Comparison of ENCODE assay signal across 1 cellular context in the genomic region with DNA sequence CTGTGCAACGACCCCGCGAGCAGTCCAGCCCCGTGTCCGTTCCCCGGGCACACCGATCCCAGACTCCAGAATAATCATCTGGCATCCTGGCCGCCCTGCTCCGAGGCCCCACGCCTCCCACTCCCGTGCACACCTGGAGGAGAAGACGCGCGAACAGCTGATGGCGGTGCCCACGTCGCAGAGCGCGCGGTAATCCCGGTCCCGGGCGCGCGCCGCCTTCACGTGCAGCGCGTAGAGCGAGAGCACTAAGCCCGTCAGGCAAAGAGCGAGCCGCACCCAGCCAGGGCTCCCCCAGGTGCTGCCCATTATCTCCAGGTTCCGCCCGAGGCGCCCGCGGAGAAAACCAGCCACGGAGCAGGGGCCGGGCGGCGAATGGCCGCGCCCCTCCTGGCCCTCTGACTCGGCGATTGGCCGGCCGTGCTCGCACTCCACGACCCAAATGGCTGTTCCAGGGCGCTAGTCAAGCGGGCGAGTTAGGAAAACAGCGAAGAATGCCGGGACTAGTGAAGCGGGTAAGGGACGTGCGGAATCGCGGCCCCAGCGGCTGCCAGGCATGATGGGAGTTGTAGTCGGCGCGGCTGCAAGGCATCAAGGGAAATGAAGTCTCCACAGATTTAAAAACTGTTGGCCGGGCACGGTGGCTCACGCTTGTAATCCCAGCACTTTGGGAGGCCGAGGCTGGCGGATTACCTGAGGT.
A peak's percentile ranks its signal among the peaks of the same experiment; 100 is the strongest.
TF ChIP-seq lines count a peak whose summit lies in the region.

A gene (minus strand): TSS at position 374 of the 697 bp plus-strand sequence. CDS start 68 bp downstream, at position 306.

TF ChIP-seq in K562, 482 proteins besides CTCF, POLR2A, EP300 and RAD21 (continued from another document and continues in another):
- no peak for TF ChIP-seq ZNF586 (CRISPR knock-in tag; conservative IDR thresholded peaks at IDR 0.05)
- TF ChIP-seq BCOR (IDR thresholded peaks at IDR 0.05) = no peak; the same call in 1 of the 2 replicates
- no peak for TF ChIP-seq THRAP3 (IDR thresholded peaks at IDR 0.05; ENCODE audit: borderline replicate concordance)
- peak; percentile 88 for TF ChIP-seq BHLHE40 (IDR thresholded peaks at IDR 0.05; ENCODE audit: low read length)
- no peak for TF ChIP-seq PHB (CRISPR knock-in tag; IDR thresholded peaks at IDR 0.05)
- TF ChIP-seq YBX1 (IDR thresholded peaks at IDR 0.05) = no peak
- TF ChIP-seq, protein P1, sequence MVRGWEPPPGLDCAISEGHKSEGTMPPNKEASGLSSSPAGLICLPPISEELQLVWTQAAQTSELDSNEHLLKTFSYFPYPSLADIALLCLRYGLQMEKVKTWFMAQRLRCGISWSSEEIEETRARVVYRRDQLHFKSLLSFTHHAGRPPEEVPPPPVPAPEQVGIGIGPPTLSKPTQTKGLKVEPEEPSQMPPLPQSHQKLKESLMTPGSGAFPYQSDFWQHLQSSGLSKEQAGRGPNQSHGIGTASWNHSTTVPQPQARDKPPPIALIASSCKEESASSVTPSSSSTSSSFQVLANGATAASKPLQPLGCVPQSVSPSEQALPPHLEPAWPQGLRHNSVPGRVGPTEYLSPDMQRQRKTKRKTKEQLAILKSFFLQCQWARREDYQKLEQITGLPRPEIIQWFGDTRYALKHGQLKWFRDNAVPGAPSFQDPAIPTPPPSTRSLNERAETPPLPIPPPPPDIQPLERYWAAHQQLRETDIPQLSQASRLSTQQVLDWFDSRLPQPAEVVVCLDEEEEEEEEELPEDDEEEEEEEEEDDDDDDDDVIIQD (CRISPR knock-in tag; IDR thresholded peaks at IDR 0.05) = no peak
- no peak for TF ChIP-seq CEBPB (tag; IDR thresholded peaks at IDR 0.05)
- TF ChIP-seq HMG20A (CRISPR knock-in tag; conservative IDR thresholded peaks at IDR 0.05) = no peak
- no peak for TF ChIP-seq ZBTB17 (CRISPR knock-in tag; IDR thresholded peaks at IDR 0.05)
- TF ChIP-seq FUS (optimal IDR thresholded peaks at IDR 0.05; ENCODE audit: low read depth, low read length) = no peak
- TF ChIP-seq, protein P2, sequence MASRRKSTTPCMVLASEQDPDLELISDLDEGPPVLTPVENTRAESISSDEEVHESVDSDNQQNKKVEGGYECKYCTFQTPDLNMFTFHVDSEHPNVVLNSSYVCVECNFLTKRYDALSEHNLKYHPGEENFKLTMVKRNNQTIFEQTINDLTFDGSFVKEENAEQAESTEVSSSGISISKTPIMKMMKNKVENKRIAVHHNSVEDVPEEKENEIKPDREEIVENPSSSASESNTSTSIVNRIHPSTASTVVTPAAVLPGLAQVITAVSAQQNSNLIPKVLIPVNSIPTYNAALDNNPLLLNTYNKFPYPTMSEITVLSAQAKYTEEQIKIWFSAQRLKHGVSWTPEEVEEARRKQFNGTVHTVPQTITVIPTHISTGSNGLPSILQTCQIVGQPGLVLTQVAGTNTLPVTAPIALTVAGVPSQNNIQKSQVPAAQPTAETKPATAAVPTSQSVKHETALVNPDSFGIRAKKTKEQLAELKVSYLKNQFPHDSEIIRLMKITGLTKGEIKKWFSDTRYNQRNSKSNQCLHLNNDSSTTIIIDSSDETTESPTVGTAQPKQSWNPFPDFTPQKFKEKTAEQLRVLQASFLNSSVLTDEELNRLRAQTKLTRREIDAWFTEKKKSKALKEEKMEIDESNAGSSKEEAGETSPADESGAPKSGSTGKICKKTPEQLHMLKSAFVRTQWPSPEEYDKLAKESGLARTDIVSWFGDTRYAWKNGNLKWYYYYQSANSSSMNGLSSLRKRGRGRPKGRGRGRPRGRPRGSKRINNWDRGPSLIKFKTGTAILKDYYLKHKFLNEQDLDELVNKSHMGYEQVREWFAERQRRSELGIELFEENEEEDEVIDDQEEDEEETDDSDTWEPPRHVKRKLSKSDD (conservative IDR thresholded peaks at IDR 0.05; ENCODE audit: low read length) = no peak
- TF ChIP-seq PCBP1 (IDR thresholded peaks at IDR 0.05; ENCODE audit: low read depth, low read length, poor library complexity, severe bottlenecking) = no peak
- TF ChIP-seq, protein P3, sequence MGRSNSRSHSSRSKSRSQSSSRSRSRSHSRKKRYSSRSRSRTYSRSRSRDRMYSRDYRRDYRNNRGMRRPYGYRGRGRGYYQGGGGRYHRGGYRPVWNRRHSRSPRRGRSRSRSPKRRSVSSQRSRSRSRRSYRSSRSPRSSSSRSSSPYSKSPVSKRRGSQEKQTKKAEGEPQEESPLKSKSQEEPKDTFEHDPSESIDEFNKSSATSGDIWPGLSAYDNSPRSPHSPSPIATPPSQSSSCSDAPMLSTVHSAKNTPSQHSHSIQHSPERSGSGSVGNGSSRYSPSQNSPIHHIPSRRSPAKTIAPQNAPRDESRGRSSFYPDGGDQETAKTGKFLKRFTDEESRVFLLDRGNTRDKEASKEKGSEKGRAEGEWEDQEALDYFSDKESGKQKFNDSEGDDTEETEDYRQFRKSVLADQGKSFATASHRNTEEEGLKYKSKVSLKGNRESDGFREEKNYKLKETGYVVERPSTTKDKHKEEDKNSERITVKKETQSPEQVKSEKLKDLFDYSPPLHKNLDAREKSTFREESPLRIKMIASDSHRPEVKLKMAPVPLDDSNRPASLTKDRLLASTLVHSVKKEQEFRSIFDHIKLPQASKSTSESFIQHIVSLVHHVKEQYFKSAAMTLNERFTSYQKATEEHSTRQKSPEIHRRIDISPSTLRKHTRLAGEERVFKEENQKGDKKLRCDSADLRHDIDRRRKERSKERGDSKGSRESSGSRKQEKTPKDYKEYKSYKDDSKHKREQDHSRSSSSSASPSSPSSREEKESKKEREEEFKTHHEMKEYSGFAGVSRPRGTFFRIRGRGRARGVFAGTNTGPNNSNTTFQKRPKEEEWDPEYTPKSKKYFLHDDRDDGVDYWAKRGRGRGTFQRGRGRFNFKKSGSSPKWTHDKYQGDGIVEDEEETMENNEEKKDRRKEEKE (IDR thresholded peaks at IDR 0.05; ENCODE audit: borderline replicate concordance in 1 of 2, control insufficient read depth in 1 of 2, low read depth in 2 of 2, low read length in 1 of 2) = no peak
- TF ChIP-seq SREBF2 (CRISPR knock-in tag; IDR thresholded peaks at IDR 0.05) = no peak
- no peak for TF ChIP-seq ZNF146 (CRISPR knock-in tag; IDR thresholded peaks at IDR 0.05; ENCODE audit: unreplicated experiment)
- TF ChIP-seq ZNF695 (CRISPR knock-in tag; IDR thresholded peaks at IDR 0.05) = no peak
- no peak for TF ChIP-seq SMAD3 (CRISPR knock-in tag; conservative IDR thresholded peaks at IDR 0.05)
- TF ChIP-seq CXXC5 (CRISPR knock-in tag; IDR thresholded peaks at IDR 0.05) = peak; percentile 92
- TF ChIP-seq CBFA2T3 (IDR thresholded peaks at IDR 0.05) = peak; percentile 32; the same call in 1 of the 2 replicates
- no peak for TF ChIP-seq ZNF316 (IDR thresholded peaks at IDR 0.05)
- TF ChIP-seq, protein P4, sequence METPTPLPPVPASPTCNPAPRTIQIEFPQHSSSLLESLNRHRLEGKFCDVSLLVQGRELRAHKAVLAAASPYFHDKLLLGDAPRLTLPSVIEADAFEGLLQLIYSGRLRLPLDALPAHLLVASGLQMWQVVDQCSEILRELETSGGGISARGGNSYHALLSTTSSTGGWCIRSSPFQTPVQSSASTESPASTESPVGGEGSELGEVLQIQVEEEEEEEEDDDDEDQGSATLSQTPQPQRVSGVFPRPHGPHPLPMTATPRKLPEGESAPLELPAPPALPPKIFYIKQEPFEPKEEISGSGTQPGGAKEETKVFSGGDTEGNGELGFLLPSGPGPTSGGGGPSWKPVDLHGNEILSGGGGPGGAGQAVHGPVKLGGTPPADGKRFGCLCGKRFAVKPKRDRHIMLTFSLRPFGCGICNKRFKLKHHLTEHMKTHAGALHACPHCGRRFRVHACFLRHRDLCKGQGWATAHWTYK (CRISPR knock-in tag; IDR thresholded peaks at IDR 0.05) = no peak
- peak; percentile 94 for TF ChIP-seq ZNF143 (CRISPR knock-in tag; IDR thresholded peaks at IDR 0.05)
- no peak for TF ChIP-seq CBX2 (IDR thresholded peaks at IDR 0.05; ENCODE audit: insufficient read depth, low read length, poor library complexity, severe bottlenecking)
- TF ChIP-seq, protein P5, sequence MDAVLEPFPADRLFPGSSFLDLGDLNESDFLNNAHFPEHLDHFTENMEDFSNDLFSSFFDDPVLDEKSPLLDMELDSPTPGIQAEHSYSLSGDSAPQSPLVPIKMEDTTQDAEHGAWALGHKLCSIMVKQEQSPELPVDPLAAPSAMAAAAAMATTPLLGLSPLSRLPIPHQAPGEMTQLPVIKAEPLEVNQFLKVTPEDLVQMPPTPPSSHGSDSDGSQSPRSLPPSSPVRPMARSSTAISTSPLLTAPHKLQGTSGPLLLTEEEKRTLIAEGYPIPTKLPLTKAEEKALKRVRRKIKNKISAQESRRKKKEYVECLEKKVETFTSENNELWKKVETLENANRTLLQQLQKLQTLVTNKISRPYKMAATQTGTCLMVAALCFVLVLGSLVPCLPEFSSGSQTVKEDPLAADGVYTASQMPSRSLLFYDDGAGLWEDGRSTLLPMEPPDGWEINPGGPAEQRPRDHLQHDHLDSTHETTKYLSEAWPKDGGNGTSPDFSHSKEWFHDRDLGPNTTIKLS (IDR thresholded peaks at IDR 0.05; ENCODE audit: borderline replicate concordance, low read depth) = peak; percentile 87
- no peak for TF ChIP-seq PRPF4 (IDR thresholded peaks at IDR 0.05; ENCODE audit: insufficient read depth, low read depth, low read length, poor library complexity, severe bottlenecking)
- TF ChIP-seq, protein P6, sequence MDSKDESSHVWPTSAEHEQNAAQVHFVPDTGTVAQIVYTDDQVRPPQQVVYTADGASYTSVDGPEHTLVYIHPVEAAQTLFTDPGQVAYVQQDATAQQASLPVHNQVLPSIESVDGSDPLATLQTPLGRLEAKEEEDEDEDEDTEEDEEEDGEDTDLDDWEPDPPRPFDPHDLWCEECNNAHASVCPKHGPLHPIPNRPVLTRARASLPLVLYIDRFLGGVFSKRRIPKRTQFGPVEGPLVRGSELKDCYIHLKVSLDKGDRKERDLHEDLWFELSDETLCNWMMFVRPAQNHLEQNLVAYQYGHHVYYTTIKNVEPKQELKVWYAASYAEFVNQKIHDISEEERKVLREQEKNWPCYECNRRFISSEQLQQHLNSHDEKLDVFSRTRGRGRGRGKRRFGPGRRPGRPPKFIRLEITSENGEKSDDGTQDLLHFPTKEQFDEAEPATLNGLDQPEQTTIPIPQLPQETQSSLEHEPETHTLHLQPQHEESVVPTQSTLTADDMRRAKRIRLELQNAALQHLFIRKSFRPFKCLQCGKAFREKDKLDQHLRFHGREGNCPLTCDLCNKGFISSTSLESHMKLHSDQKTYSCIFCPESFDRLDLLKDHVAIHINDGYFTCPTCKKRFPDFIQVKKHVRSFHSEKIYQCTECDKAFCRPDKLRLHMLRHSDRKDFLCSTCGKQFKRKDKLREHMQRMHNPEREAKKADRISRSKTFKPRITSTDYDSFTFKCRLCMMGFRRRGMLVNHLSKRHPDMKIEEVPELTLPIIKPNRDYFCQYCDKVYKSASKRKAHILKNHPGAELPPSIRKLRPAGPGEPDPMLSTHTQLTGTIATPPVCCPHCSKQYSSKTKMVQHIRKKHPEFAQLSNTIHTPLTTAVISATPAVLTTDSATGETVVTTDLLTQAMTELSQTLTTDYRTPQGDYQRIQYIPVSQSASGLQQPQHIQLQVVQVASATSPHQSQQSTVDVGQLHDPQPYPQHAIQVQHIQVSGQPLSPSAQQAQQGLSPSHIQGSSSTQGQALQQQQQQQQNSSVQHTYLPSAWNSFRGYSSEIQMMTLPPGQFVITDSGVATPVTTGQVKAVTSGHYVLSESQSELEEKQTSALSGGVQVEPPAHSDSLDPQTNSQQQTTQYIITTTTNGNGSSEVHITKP (IDR thresholded peaks at IDR 0.05; ENCODE audit: partially characterized antibody) = peak; percentile 16
- no peak for TF ChIP-seq TGIF2 (CRISPR knock-in tag; IDR thresholded peaks at IDR 0.05)
- no peak for TF ChIP-seq NCOR1 (IDR thresholded peaks at IDR 0.05)
- TF ChIP-seq, protein P7, sequence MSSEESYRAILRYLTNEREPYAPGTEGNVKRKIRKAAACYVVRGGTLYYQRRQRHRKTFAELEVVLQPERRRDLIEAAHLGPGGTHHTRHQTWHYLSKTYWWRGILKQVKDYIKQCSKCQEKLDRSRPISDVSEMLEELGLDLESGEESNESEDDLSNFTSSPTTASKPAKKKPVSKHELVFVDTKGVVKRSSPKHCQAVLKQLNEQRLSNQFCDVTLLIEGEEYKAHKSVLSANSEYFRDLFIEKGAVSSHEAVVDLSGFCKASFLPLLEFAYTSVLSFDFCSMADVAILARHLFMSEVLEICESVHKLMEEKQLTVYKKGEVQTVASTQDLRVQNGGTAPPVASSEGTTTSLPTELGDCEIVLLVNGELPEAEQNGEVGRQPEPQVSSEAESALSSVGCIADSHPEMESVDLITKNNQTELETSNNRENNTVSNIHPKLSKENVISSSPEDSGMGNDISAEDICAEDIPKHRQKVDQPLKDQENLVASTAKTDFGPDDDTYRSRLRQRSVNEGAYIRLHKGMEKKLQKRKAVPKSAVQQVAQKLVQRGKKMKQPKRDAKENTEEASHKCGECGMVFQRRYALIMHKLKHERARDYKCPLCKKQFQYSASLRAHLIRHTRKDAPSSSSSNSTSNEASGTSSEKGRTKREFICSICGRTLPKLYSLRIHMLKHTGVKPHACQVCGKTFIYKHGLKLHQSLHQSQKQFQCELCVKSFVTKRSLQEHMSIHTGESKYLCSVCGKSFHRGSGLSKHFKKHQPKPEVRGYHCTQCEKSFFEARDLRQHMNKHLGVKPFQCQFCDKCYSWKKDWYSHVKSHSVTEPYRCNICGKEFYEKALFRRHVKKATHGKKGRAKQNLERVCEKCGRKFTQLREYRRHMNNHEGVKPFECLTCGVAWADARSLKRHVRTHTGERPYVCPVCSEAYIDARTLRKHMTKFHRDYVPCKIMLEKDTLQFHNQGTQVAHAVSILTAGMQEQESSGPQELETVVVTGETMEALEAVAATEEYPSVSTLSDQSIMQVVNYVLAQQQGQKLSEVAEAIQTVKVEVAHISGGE (CRISPR knock-in tag; IDR thresholded peaks at IDR 0.05) = peak in 1 of 3 experiments; percentile 81; a peak in 1 of 6 replicates
- TF ChIP-seq, protein P8, sequence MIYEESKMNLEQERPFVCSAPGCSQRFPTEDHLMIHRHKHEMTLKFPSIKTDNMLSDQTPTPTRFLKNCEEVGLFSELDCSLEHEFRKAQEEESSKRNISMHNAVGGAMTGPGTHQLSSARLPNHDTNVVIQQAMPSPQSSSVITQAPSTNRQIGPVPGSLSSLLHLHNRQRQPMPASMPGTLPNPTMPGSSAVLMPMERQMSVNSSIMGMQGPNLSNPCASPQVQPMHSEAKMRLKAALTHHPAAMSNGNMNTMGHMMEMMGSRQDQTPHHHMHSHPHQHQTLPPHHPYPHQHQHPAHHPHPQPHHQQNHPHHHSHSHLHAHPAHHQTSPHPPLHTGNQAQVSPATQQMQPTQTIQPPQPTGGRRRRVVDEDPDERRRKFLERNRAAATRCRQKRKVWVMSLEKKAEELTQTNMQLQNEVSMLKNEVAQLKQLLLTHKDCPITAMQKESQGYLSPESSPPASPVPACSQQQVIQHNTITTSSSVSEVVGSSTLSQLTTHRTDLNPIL (CRISPR knock-in tag; IDR thresholded peaks at IDR 0.05) = no peak
- no peak for TF ChIP-seq NEUROD1 (IDR thresholded peaks at IDR 0.05; ENCODE audit: borderline replicate concordance, low read depth, low read length, partially characterized antibody)
- peak; percentile 83 for TF ChIP-seq ATF7 (IDR thresholded peaks at IDR 0.05)
- no peak for TF ChIP-seq SRSF3 (IDR thresholded peaks at IDR 0.05; ENCODE audit: insufficient read depth, low read length)
- peak; percentile 92 for TF ChIP-seq HCFC1 (IDR thresholded peaks at IDR 0.05; ENCODE audit: low read depth, low read length)
- TF ChIP-seq, protein P9, sequence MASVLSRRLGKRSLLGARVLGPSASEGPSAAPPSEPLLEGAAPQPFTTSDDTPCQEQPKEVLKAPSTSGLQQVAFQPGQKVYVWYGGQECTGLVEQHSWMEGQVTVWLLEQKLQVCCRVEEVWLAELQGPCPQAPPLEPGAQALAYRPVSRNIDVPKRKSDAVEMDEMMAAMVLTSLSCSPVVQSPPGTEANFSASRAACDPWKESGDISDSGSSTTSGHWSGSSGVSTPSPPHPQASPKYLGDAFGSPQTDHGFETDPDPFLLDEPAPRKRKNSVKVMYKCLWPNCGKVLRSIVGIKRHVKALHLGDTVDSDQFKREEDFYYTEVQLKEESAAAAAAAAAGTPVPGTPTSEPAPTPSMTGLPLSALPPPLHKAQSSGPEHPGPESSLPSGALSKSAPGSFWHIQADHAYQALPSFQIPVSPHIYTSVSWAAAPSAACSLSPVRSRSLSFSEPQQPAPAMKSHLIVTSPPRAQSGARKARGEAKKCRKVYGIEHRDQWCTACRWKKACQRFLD (CRISPR knock-in tag; IDR thresholded peaks at IDR 0.05) = no peak
